Comparison of ENCODE assay signal across 26 cellular contexts in genomic region chr6:37569317-37569716, GRCh38.
A peak's percentile ranks its signal among the peaks of the same experiment; 100 is the strongest.
DNase-seq lines count a peak whose midpoint lies in the region; ATAC-seq, FAIRE-seq and TF ChIP-seq lines count a peak whose summit lies in the region.
"Had no signal": no experiment of that assay in that cellular context is flagged by ENCODE, and none has a peak within 500 bp of the region (broad histone marks: within the 10 kb centered on the region; RNA-seq: fewer than 3 reads in every experiment).

No MANE protein-coding gene starts in this region.

- CTCF ChIA-PET in GM12878 (lab: Yijun Ruan, JAX), result interaction anchor here (18.7 kb wide), 1 partner anchor 34 kb away, joined by 590 read pairs; no protein-coding TSS in a partner anchor

- peaks cover 8% of the 10 kb centered on the region for H3K79me2 ChIP-seq in GM12878 (ENCODE audit: control insufficient read depth, insufficient read depth, low read length)
- H3K79me2 ChIP-seq in mesendoderm (ENCODE audit: control insufficient read depth, insufficient read depth, low read length), result no peaks in the 10 kb centered on the region

- no peaks in the 10 kb centered on the region for H3K36me3 Mint-ChIP-seq in osteocyte (ENCODE audit: unreplicated experiment)

- WGBS in GM12878 (ENCODE audit: insufficient coverage, insufficient replicate concordance, low lambda C conversion rate, missing lambda C conversion rate), result 91% methylated on average over 4 of the region's 4 CpGs
- WGBS in mesendoderm (ENCODE audit: extremely low coverage, insufficient coverage, low lambda C conversion rate), result no CpG with 5 or more reads among the region's 4 CpGs
- 82 to 88% (median 84%) methylated on average over 4 of the region's 4 CpGs for WGBS in adrenal gland, 4 donors

- H4K8ac ChIP-seq in mesendoderm (ENCODE audit: low read depth, low read length), result no peak overlapping the region

- H3K56ac ChIP-seq in mesendoderm (ENCODE audit: low read length), result no peak overlapping the region

- in situ Hi-C loops in GM12878 (cut with MboI), result no loop called here

- TF ChIP-seq CTCF in GM12878 (IDR thresholded peaks at IDR 0.05 in 2 of 3, conservative IDR thresholded peaks at IDR 0.05 in 1 of 3; ENCODE audit: control insufficient read depth in 2 of 3, extremely low read depth in 1 of 3, insufficient read depth in 1 of 3, low read depth in 3 of 3, low read length in 3 of 3) (no peak), osteocyte (IDR thresholded peaks at IDR 0.05) (no peak), adrenal gland (IDR thresholded peaks at IDR 0.05) (no peak)

- intact Hi-C loops in GM12878 (cut with micrococcal nuclease; ENCODE audit: unreplicated experiment) (loop anchor here (5.0 to 10.0 kb wide), 3 partner anchors 123 to 245 kb away; no protein-coding TSS in a partner anchor), adrenal gland (cut with DNase I) (loop anchor here (5.0 to 10.0 kb wide), 5 partner anchors 85 to 245 kb away; no protein-coding TSS in a partner anchor)

- no peak overlapping the region for H4K5ac ChIP-seq in mesendoderm (ENCODE audit: low read length)

- H3K79me1 ChIP-seq in mesendoderm (ENCODE audit: low read length), result no peaks in the 10 kb centered on the region

- peaks cover 71% of the 10 kb centered on the region for H3K4me1 ChIP-seq in BLaER1
- peaks cover 25% of the 10 kb centered on the region for H3K4me1 ChIP-seq in GM12878 (ENCODE audit: control insufficient read depth, insufficient read depth, low read length)
- peaks cover 5% of the 10 kb centered on the region for H3K4me1 ChIP-seq in mesendoderm (ENCODE audit: control insufficient read depth, low read depth, low read length)
- H3K4me1 ChIP-seq in adrenal gland (replicated peaks in 1 of 2), result peaks cover 0 to 12% of the 10 kb centered on the region in 2 donors

- TF ChIP-seq EP300 in GM12878 (IDR thresholded peaks at IDR 0.05; ENCODE audit: borderline replicate concordance in 1 of 2, control insufficient read depth in 1 of 2, low read depth in 2 of 2, low read length in 2 of 2), result no peak

- peak overlapping the region; percentile 35 for H3K23ac ChIP-seq in mesendoderm (ENCODE audit: low read length)

- no peak overlapping the region for H2BK120ac ChIP-seq in mesendoderm (ENCODE audit: low read depth, low read length)

- H3K9me3 Mint-ChIP-seq in osteocyte (ENCODE audit: unreplicated experiment), result no peaks in the 10 kb centered on the region
- H3K9me3 Mint-ChIP-seq: CD4-positive, alpha-beta T cell had no signal

- no peak for DNase-seq in GM12892 (ENCODE audit: insufficient read length)
- no peak for DNase-seq in GM12878 (ENCODE audit: low read depth, low spot score)
- no peak for DNase-seq in mesendoderm
- DNase-seq in osteocyte (ENCODE audit: extremely low spot score, unreplicated experiment), result no peak
- DNase-seq in activated T-cell treated with anti-CD3 and anti-CD28 coated beads, Interleukin-2, amount 50 U/mL, for 48 hours, result no peak
- no peak for DNase-seq in adrenal gland
- DNase-seq: BE2C; CD4-positive, alpha-beta T cell; COR-L47; DMS 273 treated with DMSO at 0.1 percent for 48 hours; DMS79 treated with DMSO at 0.1 percent for 48 hours; GOT3; IMR-90; NCI-H1105; NCI-H2029 treated with DMSO at 0.1 percent for 48 hours; NCI-H226; NCI-H510A treated with DMSO at 0.1 percent for 48 hours; NCI-H748 treated with DMSO at 0.1 percent for 48 hours; PC-9; SIG-M5; SK-N-SH had no signal

- TF ChIP-seq POLR2A in GM12892 (IDR thresholded peaks at IDR 0.05; ENCODE audit: low read depth, low read length) (0 out of 2 replicates have a peak, but pooled peaks have one; percentile 28), GM12878 (IDR thresholded peaks at IDR 0.05; ENCODE audit: low read depth, low read length) (no peak), adrenal gland (IDR thresholded peaks at IDR 0.05) (no peak)

- no peak for TF ChIP-seq RAD21 in GM12878 (IDR thresholded peaks at IDR 0.05; ENCODE audit: insufficient read depth, low read depth, low read length)

- SMC1A ChIA-PET in GM12878 (lab: Charles Lee; ENCODE audit: uncharacterized antibody, unreplicated experiment), result interaction anchor here (1.9 to 2.0 kb wide), 2 partner anchors 31 to 82 kb away, joined by 4 to 12 read pairs; no protein-coding TSS in a partner anchor

- H3K36me3 ChIP-seq in BLaER1, result no peaks in the 10 kb centered on the region
- H3K36me3 ChIP-seq in GM12878 (ENCODE audit: control insufficient read depth in 2 of 2, insufficient read depth in 2 of 2, low read length in 1 of 2), result no peaks in the 10 kb centered on the region; a peak in 1 of 4 replicates
- no peaks in the 10 kb centered on the region for H3K36me3 ChIP-seq in mesendoderm (ENCODE audit: control insufficient read depth, insufficient read depth, low read length)
- no peaks in the 10 kb centered on the region for H3K36me3 ChIP-seq in adrenal gland (replicated peaks in 1 of 2)
- H3K36me3 ChIP-seq: BE2C had no signal

- no TSS peak for BruUV-seq in GM12878 (replicated peaks; lab: Mats Ljungman, UMichigan)

- no peak overlapping the region for H2AK5ac ChIP-seq in mesendoderm (ENCODE audit: low read length)

- H3K27ac Mint-ChIP-seq in osteocyte (ENCODE audit: unreplicated experiment), result no peak overlapping the region
- H3K27ac Mint-ChIP-seq: CD4-positive, alpha-beta T cell had no signal

- H2AFZ ChIP-seq in GM12878 (ENCODE audit: control insufficient read depth, low read depth, low read length), result no peak overlapping the region
- H2AFZ ChIP-seq: PC-9 had no signal

- no peak overlapping the region for H2BK15ac ChIP-seq in mesendoderm (replicated peaks; ENCODE audit: low read depth)

- H3K4me2 ChIP-seq in BLaER1 (peak overlapping the region; percentile 95), GM12878 (ENCODE audit: control insufficient read depth, insufficient read depth) (no peak overlapping the region), mesendoderm (ENCODE audit: low read length) (no peak overlapping the region)
- H3K4me2 ChIP-seq: KMS-11, PC-9, SK-N-SH had no signal

- RAD21 ChIA-PET in GM12878 (lab: Charles Lee; ENCODE audit: unreplicated experiment), result no interaction called here

- no peak overlapping the region for H3K18ac ChIP-seq in mesendoderm (ENCODE audit: low read length)

- no peak overlapping the region for H3K4ac ChIP-seq in mesendoderm (ENCODE audit: low read depth, low read length)

- ATAC-seq in GM12878 (no peak), HG03095 (IDR thresholded peaks at IDR 0.05; ENCODE audit: unreplicated experiment) (no peak)

- H3K27ac ChIP-seq in BLaER1, result no peak overlapping the region
- no peak overlapping the region for H3K27ac ChIP-seq in GM12878 (ENCODE audit: control insufficient read depth, insufficient read depth)
- H3K27ac ChIP-seq in mesendoderm (ENCODE audit: low read depth, low read length), result no peak overlapping the region
- H3K27ac ChIP-seq in adrenal gland, result no peak overlapping the region
- H3K27ac ChIP-seq: HL-60, KMS-11, PC-9, RWPE1 had no signal

- no peak for FAIRE-seq in GM12892 (lab: Jason Lieb, UNC)
- FAIRE-seq in GM12878 (lab: Jason Lieb, UNC), result peak; percentile 71

- POLR2A ChIA-PET in GM12878 (lab: Charles Lee), result no interaction called here

- H3K27me3 Mint-ChIP-seq in osteocyte (ENCODE audit: unreplicated experiment), result peaks cover 20% of the 10 kb centered on the region
- H3K27me3 Mint-ChIP-seq: CD4-positive, alpha-beta T cell had no signal

- no peak overlapping the region for H2BK5ac ChIP-seq in mesendoderm (ENCODE audit: low read length)

- peaks cover 12% of the 10 kb centered on the region for H3K4me1 Mint-ChIP-seq in osteocyte (ENCODE audit: unreplicated experiment)

- H3K4me3 Mint-ChIP-seq in osteocyte (ENCODE audit: unreplicated experiment), result no peak overlapping the region
- H3K4me3 Mint-ChIP-seq: CD4-positive, alpha-beta T cell had no signal

- H3K9me3 ChIP-seq in BLaER1, result no peaks in the 10 kb centered on the region
- H3K9me3 ChIP-seq in GM12878 (replicated peaks; ENCODE audit: control insufficient read depth, insufficient read depth, low read length), result no peaks in the 10 kb centered on the region
- no peaks in the 10 kb centered on the region for H3K9me3 ChIP-seq in adrenal gland (replicated peaks in 1 of 3)
- H3K9me3 ChIP-seq: BE2C, SK-N-SH had no signal

- H3K4me3 ChIP-seq in BLaER1 (no peak overlapping the region), GM12878 (no peak overlapping the region), mesendoderm (ENCODE audit: low read length) (no peak overlapping the region), adrenal gland (no peak overlapping the region)
- H3K4me3 ChIP-seq: PC-9 had no signal

- H3K27me3 ChIP-seq in BLaER1 (no peaks in the 10 kb centered on the region), GM12878 (replicated peaks in 1 of 2; ENCODE audit: control insufficient read depth in 2 of 2, insufficient read depth in 2 of 2, low read length in 1 of 2) (no peaks in the 10 kb centered on the region), mesendoderm (ENCODE audit: insufficient read depth, low read length, poor library complexity) (no peaks in the 10 kb centered on the region), adrenal gland (no peaks in the 10 kb centered on the region)
- H3K27me3 ChIP-seq: BE2C had no signal

- no peak overlapping the region for H3K9ac ChIP-seq in BLaER1
- H3K9ac ChIP-seq in GM12878 (ENCODE audit: control insufficient read depth, insufficient read depth, low read length), result no peak overlapping the region
- no peak overlapping the region for H3K9ac ChIP-seq in mesendoderm (ENCODE audit: low read length)
- H3K9ac ChIP-seq: KMS-11, SK-N-SH had no signal

- no peaks in the 10 kb centered on the region for H4K20me1 ChIP-seq in BLaER1
- no peaks in the 10 kb centered on the region for H4K20me1 ChIP-seq in GM12878 (ENCODE audit: control insufficient read depth, insufficient read depth)

TF ChIP-seq in GM12878, 131 proteins besides CTCF, POLR2A, EP300 and RAD21 (continues in another document):
- TF ChIP-seq SP1 (IDR thresholded peaks at IDR 0.05; ENCODE audit: low read depth, low read length), result no peak
- no peak for TF ChIP-seq IKZF2 (IDR thresholded peaks at IDR 0.05)
- no peak for TF ChIP-seq CHD2 (IDR thresholded peaks at IDR 0.05; ENCODE audit: borderline replicate concordance, low read depth, low read length)
- TF ChIP-seq BCL3 (IDR thresholded peaks at IDR 0.05; ENCODE audit: borderline replicate concordance, insufficient read depth, low read depth, low read length, poor library complexity, severe bottlenecking), result peak; percentile 98
- TF ChIP-seq TCF3 (IDR thresholded peaks at IDR 0.05; ENCODE audit: borderline replicate concordance, insufficient read depth, low read depth, low read length), result 0 out of 2 replicates have a peak, but pooled peaks have one; percentile 41
- TF ChIP-seq MYC (IDR thresholded peaks at IDR 0.05; ENCODE audit: insufficient read depth, insufficient read length, insufficient replicate concordance, low read length, severe bottlenecking), result no peak
- no peak for TF ChIP-seq CREB1 (IDR thresholded peaks at IDR 0.05; ENCODE audit: low read depth)
